In the genomic region with DNA sequence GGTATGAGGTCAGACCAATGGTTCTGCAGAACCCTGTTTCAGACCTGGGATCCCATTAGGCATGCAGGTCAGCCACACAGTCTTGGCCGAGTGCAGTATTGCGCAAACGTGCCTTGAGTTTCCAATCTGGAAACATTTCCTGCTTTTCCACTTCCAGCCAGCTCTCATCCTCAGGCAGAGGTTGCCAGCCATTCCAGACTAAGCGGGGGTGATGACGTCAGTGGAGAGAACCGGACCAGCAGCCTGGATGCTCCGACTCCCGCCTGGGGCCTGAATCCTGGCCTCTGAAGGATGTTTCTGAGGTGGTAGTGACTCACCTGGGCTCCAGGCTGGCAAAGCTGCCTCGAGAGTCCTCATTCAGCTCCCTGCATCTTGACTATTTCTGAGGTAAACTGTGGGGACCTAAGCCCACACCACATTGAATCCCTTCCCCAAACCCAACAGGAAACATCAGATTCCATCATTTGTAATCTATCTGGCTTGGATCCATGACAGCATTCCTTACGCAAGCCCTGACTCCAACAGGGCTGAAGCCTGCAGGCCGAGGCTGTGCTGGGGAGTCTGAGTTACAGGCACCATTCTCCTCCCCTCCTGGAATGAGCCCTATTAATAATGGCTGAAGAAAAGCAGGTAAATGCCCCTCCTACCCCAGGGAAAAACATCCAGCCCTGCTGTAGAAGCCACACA, we compare ENCODE assay signal across 1 cellular context.
TF ChIP-seq lines count a peak whose summit lies in the region.

No MANE protein-coding gene starts in this region.

TF ChIP-seq in A549, 52 proteins besides CTCF, POLR2A, EP300 and RAD21 (continued from another document):
- TF ChIP-seq TFCP2L1 (CRISPR knock-in tag; IDR thresholded peaks at IDR 0.05) (no peak), FOSL2 (IDR thresholded peaks at IDR 0.05) (peak; percentile 49), FOSL2 (CRISPR knock-in tag; IDR thresholded peaks at IDR 0.05) (peak; percentile 90)
- TF ChIP-seq, protein P1, sequence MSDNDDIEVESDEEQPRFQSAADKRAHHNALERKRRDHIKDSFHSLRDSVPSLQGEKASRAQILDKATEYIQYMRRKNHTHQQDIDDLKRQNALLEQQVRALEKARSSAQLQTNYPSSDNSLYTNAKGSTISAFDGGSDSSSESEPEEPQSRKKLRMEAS (IDR thresholded peaks at IDR 0.05), result peak; percentile 71
